ENCODE assay signal across 30 cellular contexts in the genomic region with DNA sequence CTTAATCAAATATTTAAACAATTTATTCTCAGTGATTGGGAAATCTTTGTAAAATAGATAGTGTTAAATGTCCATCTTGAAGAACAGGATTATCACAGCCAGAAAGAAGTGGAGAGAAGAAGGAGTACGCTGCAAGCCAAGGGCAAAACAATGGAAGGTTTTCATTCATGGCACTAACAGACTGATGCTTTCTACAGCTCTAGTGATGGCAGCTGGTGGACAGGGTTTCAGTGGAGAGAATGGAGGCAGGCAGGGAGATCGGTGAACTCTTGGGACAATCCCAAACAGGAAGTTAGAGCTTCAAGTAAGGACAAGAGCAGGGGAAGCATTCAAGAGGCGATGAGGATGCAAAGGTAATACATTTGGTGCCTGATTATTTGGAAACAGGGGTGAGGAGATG.
"Had no signal": no experiment of that assay in that cellular context is flagged by ENCODE, and none has a peak within 500 bp of the region (broad histone marks: within the 10 kb centered on the region; RNA-seq: fewer than 3 reads in every experiment).

No MANE protein-coding gene starts in this region.

- H3K36me3 Mint-ChIP-seq: mesothelial cell of epicardium had no signal

- H3K27ac Mint-ChIP-seq: activated naive CD4-positive, alpha-beta T cell treated with anti-CD3 and anti-CD28 coated beads for 36 hours; activated naive CD8-positive, alpha-beta T cell treated with anti-CD3 and anti-CD28 coated beads for 36 hours; mesothelial cell of epicardium; nephron; stimulated activated naive B cell treated with anti-CD40 and anti-IgM and Interleukin-4, amounts not matched to agents 10 μg/mL and 1 μg/mL and 100 μg/mL, for 72 hours had no signal

- H3K9me3 Mint-ChIP-seq: effector memory CD8-positive, alpha-beta T cell had no signal

- H3K27ac ChIP-seq: adrenal gland, body of pancreas, cardiac muscle cell, colonic mucosa, gastrocnemius medialis, hepatocyte, neutrophil, ovary, prostate gland, sigmoid colon, stomach, tibial nerve, VCaP had no signal

- H3K27me3 Mint-ChIP-seq: activated naive CD8-positive, alpha-beta T cell treated with anti-CD3 and anti-CD28 coated beads for 36 hours; effector memory CD8-positive, alpha-beta T cell; stimulated activated naive B cell treated with anti-CD40 and anti-IgM and Interleukin-4, amounts not matched to agents 10 μg/mL and 1 μg/mL and 100 μg/mL, for 72 hours had no signal

- ATAC-seq: body of pancreas; effector memory CD8-positive, alpha-beta T cell; gastrocnemius medialis; left cardiac atrium; stimulated activated naive B cell treated with anti-CD40 and anti-IgM and Interleukin-4, amounts not matched to agents 10 μg/mL and 1 μg/mL and 100 μg/mL, for 72 hours had no signal

- H3K4me1 Mint-ChIP-seq: mesothelial cell of epicardium had no signal

- H3K4me3 Mint-ChIP-seq: activated naive CD4-positive, alpha-beta T cell treated with anti-CD3 and anti-CD28 coated beads for 36 hours; activated naive CD8-positive, alpha-beta T cell treated with anti-CD3 and anti-CD28 coated beads for 36 hours; effector memory CD8-positive, alpha-beta T cell; mesothelial cell of epicardium; nephron; stimulated activated naive B cell treated with anti-CD40 and anti-IgM and Interleukin-4, amounts not matched to agents 10 μg/mL and 1 μg/mL and 100 μg/mL, for 72 hours had no signal

- H3K9me3 ChIP-seq: adrenal gland, body of pancreas, colonic mucosa, gastrocnemius medialis, neutrophil, ovary, prostate gland, sigmoid colon, stomach had no signal

- DNase-seq: activated CD4-positive, alpha-beta T cell treated with anti-CD3 and anti-CD28 coated beads for 4 hours; activated CD4-positive, alpha-beta T cell treated with anti-CD3 and anti-CD28 coated beads, Interleukin-2, amount 50 U/mL, for 4 hours; activated CD8-positive, alpha-beta memory T cell treated with anti-CD3 and anti-CD28 coated beads for 24 hours; activated effector memory CD4-positive, alpha-beta T cell treated with Interleukin-2 at 50 U/mL for 16 hours; activated naive CD4-positive, alpha-beta T cell treated with anti-CD3 and anti-CD28 coated beads for 36 hours; activated naive CD8-positive, alpha-beta T cell treated with anti-CD3 and anti-CD28 coated beads for 36 hours; adrenal gland; aorta; body of pancreas; cerebellar nuclear complex; colonic mucosa; effector memory CD8-positive, alpha-beta T cell; erythroblast; gastrocnemius medialis; left cardiac atrium; mammary epithelial cell; ovary; sigmoid colon; small intestine; stimulated activated CD4-positive, alpha-beta T cell treated with anti-CD3 and anti-CD28 coated beads, Interleukin-4, amount 100 ng/mL, for 24 hours; stimulated activated naive B cell treated with anti-CD40 and anti-IgM and Interleukin-4, amounts not matched to agents 10 μg/mL and 1 μg/mL and 100 μg/mL, for 72 hours; stomach had no signal
